11 cellular contexts compared by ENCODE assay signal in genomic region chr12:55725556-55725955, GRCh38. TPM values are rescaled to one million over a fixed set of nuclear protein-coding genes. Genes with fewer than 3 reads are reported as not detected.
DNase-seq lines count a peak whose midpoint lies in the region; TF ChIP-seq lines count a peak whose summit lies in the region.
"Had no signal": no experiment of that assay in that cellular context is flagged by ENCODE, and none has a peak within 500 bp of the region (broad histone marks: within the 10 kb centered on the region; RNA-seq: fewer than 3 reads in every experiment).

No MANE protein-coding gene starts in this region.

- peak overlapping the region; percentile 12 for H3K4me3 Mint-ChIP-seq in Calu3 (ENCODE audit: low read depth, unreplicated experiment)
- peak overlapping the region; percentile 17 for H3K4me3 Mint-ChIP-seq in dendritic cell treated with granulocyte-macrophage colony-stimulating factor and Interleukin-4, amounts not matched to agents 40 ng/mL and 50 ng/mL, for 4 days
- H3K4me3 Mint-ChIP-seq in progenitor cell of endocrine pancreas (ENCODE audit: low read depth): no peak overlapping the region
- no peak overlapping the region for H3K4me3 Mint-ChIP-seq in nephron progenitor cell
- H3K4me3 Mint-ChIP-seq: activated naive CD8-positive, alpha-beta T cell treated with anti-CD3 and anti-CD28 coated beads, Interleukin-2, amount 10 ng/mL, durations not matched to agents 7 days and 5 days had no signal

- intact Hi-C loops in Calu3 (cut with micrococcal nuclease; ENCODE audit: unreplicated experiment): no loop called here
- intact Hi-C loops in dendritic cell treated with granulocyte-macrophage colony-stimulating factor and Interleukin-4, amounts not matched to agents 40 ng/mL and 50 ng/mL, for 4 days (cut with micrococcal nuclease): no loop called here

- BruUV-seq in Calu3 (replicated peaks; lab: Mats Ljungman, UMichigan): no TSS peak

- no peak for TF ChIP-seq CTCF in Calu3 (IDR thresholded peaks at IDR 0.05; ENCODE audit: unreplicated experiment)
- TF ChIP-seq CTCF in progenitor cell of endocrine pancreas (IDR thresholded peaks at IDR 0.05; ENCODE audit: unreplicated experiment): no peak
- TF ChIP-seq CTCF in nephron progenitor cell (IDR thresholded peaks at IDR 0.05): no peak

- H3K9me3 Mint-ChIP-seq in Calu3 (ENCODE audit: low read depth, unreplicated experiment): no peaks in the 10 kb centered on the region
- H3K9me3 Mint-ChIP-seq in dendritic cell treated with granulocyte-macrophage colony-stimulating factor and Interleukin-4, amounts not matched to agents 40 ng/mL and 50 ng/mL, for 4 days: no peaks in the 10 kb centered on the region
- no peaks in the 10 kb centered on the region for H3K9me3 Mint-ChIP-seq in progenitor cell of endocrine pancreas (ENCODE audit: low read depth)
- no peaks in the 10 kb centered on the region for H3K9me3 Mint-ChIP-seq in nephron progenitor cell
- H3K9me3 Mint-ChIP-seq: activated CD4-positive, alpha-beta memory T cell treated with anti-CD3 and anti-CD28 coated beads, Interleukin-2, amount 10 ng/mL, durations not matched to agents 7 days and 5 days; activated naive CD8-positive, alpha-beta T cell treated with anti-CD3 and anti-CD28 coated beads, Interleukin-2, amount 10 ng/mL, durations not matched to agents 7 days and 5 days; effector memory CD8-positive, alpha-beta T cell had no signal

- H3K36me3 Mint-ChIP-seq in Calu3 (ENCODE audit: insufficient read depth, unreplicated experiment): peaks cover 91% of the 10 kb centered on the region
- H3K36me3 Mint-ChIP-seq in dendritic cell treated with granulocyte-macrophage colony-stimulating factor and Interleukin-4, amounts not matched to agents 40 ng/mL and 50 ng/mL, for 4 days (ENCODE audit: low read depth): peaks cover 73% of the 10 kb centered on the region
- H3K36me3 Mint-ChIP-seq in progenitor cell of endocrine pancreas (ENCODE audit: insufficient read depth): peaks cover 6% of the 10 kb centered on the region
- H3K36me3 Mint-ChIP-seq in nephron progenitor cell (ENCODE audit: low read depth): peaks cover 33% of the 10 kb centered on the region

- no peak overlapping the region for H3K27ac Mint-ChIP-seq in Calu3 (ENCODE audit: unreplicated experiment)
- peak overlapping the region; percentile 56 for H3K27ac Mint-ChIP-seq in dendritic cell treated with granulocyte-macrophage colony-stimulating factor and Interleukin-4, amounts not matched to agents 40 ng/mL and 50 ng/mL, for 4 days
- peak overlapping the region; percentile 33 for H3K27ac Mint-ChIP-seq in progenitor cell of endocrine pancreas
- no peak overlapping the region for H3K27ac Mint-ChIP-seq in nephron progenitor cell
- H3K27ac Mint-ChIP-seq: activated CD4-positive, alpha-beta memory T cell treated with anti-CD3 and anti-CD28 coated beads, Interleukin-2, amount 10 ng/mL, durations not matched to agents 7 days and 5 days had no signal

- H3K27me3 Mint-ChIP-seq in Calu3 (ENCODE audit: unreplicated experiment) (no peaks in the 10 kb centered on the region), progenitor cell of endocrine pancreas (peaks cover 4% of the 10 kb centered on the region), nephron progenitor cell (ENCODE audit: low read depth, poor library complexity) (peaks cover 2% of the 10 kb centered on the region)
- H3K27me3 Mint-ChIP-seq in dendritic cell treated with granulocyte-macrophage colony-stimulating factor and Interleukin-4, amounts not matched to agents 40 ng/mL and 50 ng/mL, for 4 days: no peaks in the 10 kb centered on the region
- H3K27me3 Mint-ChIP-seq: activated CD4-positive, alpha-beta memory T cell treated with anti-CD3 and anti-CD28 coated beads, Interleukin-2, amount 10 ng/mL, durations not matched to agents 7 days and 5 days; activated naive CD8-positive, alpha-beta T cell treated with anti-CD3 and anti-CD28 coated beads, Interleukin-2, amount 10 ng/mL, durations not matched to agents 7 days and 5 days; effector memory CD8-positive, alpha-beta T cell had no signal

- DNase-seq in Calu3 (no peak), progenitor cell of endocrine pancreas (ENCODE audit: low spot score, unreplicated experiment) (no peak), G401 (ENCODE audit: low spot score) (no peak), HT-29 (ENCODE audit: low spot score) (no peak), nephron progenitor cell (no peak)
- DNase-seq: activated CD4-positive, alpha-beta memory T cell treated with anti-CD3 and anti-CD28 coated beads, Interleukin-2, amount 10 ng/mL, durations not matched to agents 7 days and 5 days; activated naive CD8-positive, alpha-beta T cell treated with anti-CD3 and anti-CD28 coated beads, Interleukin-2, amount 10 ng/mL, durations not matched to agents 7 days and 5 days; effector memory CD8-positive, alpha-beta T cell; NCI-H1436; stimulated activated CD4-positive, alpha-beta T cell treated with anti-CD3 and anti-CD28 coated beads, Interleukin-4, amount 100 ng/mL, for 24 hours had no signal

- in situ Hi-C loops in G401 (cut with HindIII; ENCODE audit: low sequenced_read_pairs): no loop called here

- CTCF ChIA-PET in Calu3 (lab: Charles Lee): interaction anchor here (1.4 kb wide), 1 partner anchor 12 kb away, joined by 28 read pairs; no protein-coding TSS in a partner anchor

- peaks cover 52% of the 10 kb centered on the region for H3K4me1 Mint-ChIP-seq in Calu3 (ENCODE audit: low read depth, unreplicated experiment)
- peaks cover 59% of the 10 kb centered on the region for H3K4me1 Mint-ChIP-seq in dendritic cell treated with granulocyte-macrophage colony-stimulating factor and Interleukin-4, amounts not matched to agents 40 ng/mL and 50 ng/mL, for 4 days (ENCODE audit: low read depth)
- peaks cover 24% of the 10 kb centered on the region for H3K4me1 Mint-ChIP-seq in progenitor cell of endocrine pancreas (ENCODE audit: low read depth)
- H3K4me1 Mint-ChIP-seq in nephron progenitor cell: peaks cover 56% of the 10 kb centered on the region

RNA-seq across cellular contexts. Expression of gene CD63, which starts 3.3 kb away (rescaled TPM):
- 880 and 991 TPM in 2 replicates for total RNA-seq in Calu3 (2022)
- total RNA-seq in progenitor cell of endocrine pancreas: 407 and 432 TPM in 2 replicates
- total RNA-seq in G401 (2014; rRNA removed; shearing (Covaris generic)): 897 and 1,131 TPM in 2 replicates
- 867 and 895 TPM in 2 replicates for total RNA-seq in HT-29 (2014; rRNA removed; shearing (Covaris generic))

RNA-seq across cellular contexts. Expression of gene RDH5, which starts 5.4 kb away (rescaled TPM):
- total RNA-seq in Calu3 (2022) (11.0 and 11.2 TPM in 2 replicates), progenitor cell of endocrine pancreas (7.9 and 9.7 TPM in 2 replicates)
- 2.5 and 4.3 TPM in 2 replicates for total RNA-seq in G401 (2014; rRNA removed; shearing (Covaris generic))
- total RNA-seq in HT-29 (2014; rRNA removed; shearing (Covaris generic)): 5.3 and 5.7 TPM in 2 replicates

RNA-seq across cellular contexts. Expression of gene BLOC1S1, which starts 9.7 kb away (rescaled TPM):
- 71.0 and 89.4 TPM in 2 replicates for total RNA-seq in Calu3 (2022)
- 65.8 and 68.5 TPM in 2 replicates for total RNA-seq in progenitor cell of endocrine pancreas
- 60.2 and 73.7 TPM in 2 replicates for total RNA-seq in G401 (2014; rRNA removed; shearing (Covaris generic))
- 165 and 169 TPM in 2 replicates for total RNA-seq in HT-29 (2014; rRNA removed; shearing (Covaris generic))

RNA-seq across cellular contexts. Expression of gene GDF11, which starts 17.4 kb away (rescaled TPM):
- 5.3 and 6.7 TPM in 2 replicates for total RNA-seq in Calu3 (2022)
- 42.8 and 50.3 TPM in 2 replicates for total RNA-seq in progenitor cell of endocrine pancreas
- total RNA-seq in G401 (2014; rRNA removed; shearing (Covaris generic)): 16.2 and 29.2 TPM in 2 replicates
- total RNA-seq in HT-29 (2014; rRNA removed; shearing (Covaris generic)): 2.0 and 3.8 TPM in 2 replicates

RNA-seq across cellular contexts. Expression of gene ITGA7, which starts 17.9 kb away (rescaled TPM):
- total RNA-seq in Calu3 (2022) (5.9 and 6.3 TPM in 2 replicates), progenitor cell of endocrine pancreas (23.6 and 25.1 TPM in 2 replicates)
- total RNA-seq in G401 (2014; rRNA removed; shearing (Covaris generic)): 0.58 and 3.0 TPM in 2 replicates
- 4.6 and 4.7 TPM in 2 replicates for total RNA-seq in HT-29 (2014; rRNA removed; shearing (Covaris generic))

Comparison
In these comparisons a context has a peak if more than half of its experiments do, and no peak if none do; other contexts are left out.
1. H3K27ac Mint-ChIP-seq: peak in dendritic cell treated with granulocyte-macrophage colony-stimulating factor and Interleukin-4, amounts not matched to agents 40 ng/mL and 50 ng/mL, for 4 days (single experiment) and progenitor cell of endocrine pancreas (single experiment); none in Calu3 (single experiment) and nephron progenitor cell (single experiment).
2. H3K4me3 Mint-ChIP-seq: peak in Calu3 (single experiment) and dendritic cell treated with granulocyte-macrophage colony-stimulating factor and Interleukin-4, amounts not matched to agents 40 ng/mL and 50 ng/mL, for 4 days (single experiment); none in progenitor cell of endocrine pancreas (single experiment) and nephron progenitor cell (single experiment).